In genomic region chr4:166501941-166502382, GRCh38 we compare ENCODE assay signal across 8 cellular contexts.
DNase-seq lines count a peak whose midpoint lies in the region; ATAC-seq, FAIRE-seq and TF ChIP-seq lines count a peak whose summit lies in the region.

No MANE protein-coding gene starts in this region.

- no peak for FAIRE-seq in small intestine (lab: Jason Lieb, UNC)

- H3K4me1 Mint-ChIP-seq in natural killer cell treated with Interleukin-12 subunit alpha and Interleukin-12 subunit beta and Interleukin-15 and Interleukin-18, amount 100 ng/mL, for 72 hours (ENCODE audit: low read depth in 2 of 2), result no peaks in the 10 kb centered on the region

- H3K36me3 Mint-ChIP-seq in natural killer cell treated with Interleukin-12 subunit alpha and Interleukin-12 subunit beta and Interleukin-15 and Interleukin-18, amount 100 ng/mL, for 72 hours, result peaks cover 8% of the 10 kb centered on the region

- WGBS in small intestine, 3 donors, result 66 to 80% (median 78%) methylated on average over 13 of the region's 13 CpGs

- no peaks in the 10 kb centered on the region for H3K36me3 ChIP-seq in small intestine (ENCODE audit: control insufficient read depth in 2 of 2, insufficient read depth in 2 of 2, low read length in 2 of 2)

- no peak overlapping the region for H3K27ac Mint-ChIP-seq in natural killer cell treated with Interleukin-12 subunit alpha and Interleukin-12 subunit beta and Interleukin-15 and Interleukin-18, amount 100 ng/mL, for 72 hours

- no peak overlapping the region for H3K27ac ChIP-seq in small intestine (ENCODE audit: low read depth in 1 of 2, low read length in 1 of 2)

- H3K27me3 Mint-ChIP-seq in natural killer cell treated with Interleukin-12 subunit alpha and Interleukin-12 subunit beta and Interleukin-15 and Interleukin-18, amount 100 ng/mL, for 72 hours, result no peaks in the 10 kb centered on the region

- no peaks in the 10 kb centered on the region for H3K9me3 ChIP-seq in small intestine (ENCODE audit: control insufficient read depth, low read depth)

- H3K4me3 Mint-ChIP-seq in natural killer cell treated with Interleukin-12 subunit alpha and Interleukin-12 subunit beta and Interleukin-15 and Interleukin-18, amount 100 ng/mL, for 72 hours, result no peak overlapping the region

- H3K9me3 Mint-ChIP-seq in natural killer cell treated with Interleukin-12 subunit alpha and Interleukin-12 subunit beta and Interleukin-15 and Interleukin-18, amount 100 ng/mL, for 72 hours, result peaks cover 31% of the 10 kb centered on the region

- H3K4me3 ChIP-seq in AG10803 (ENCODE audit: low read length) (no peak overlapping the region), LNCaP clone FGC (ENCODE audit: low read depth, low read length) (no peak overlapping the region), fibroblast of villous mesenchyme (ENCODE audit: low read depth, low read length) (no peak overlapping the region), small intestine (ENCODE audit: low read depth in 1 of 2, low read length in 2 of 2) (no peak overlapping the region)

- H3K27me3 ChIP-seq in small intestine (ENCODE audit: control insufficient read depth in 2 of 2, insufficient read depth in 2 of 2, low read length in 2 of 2), result no peaks in the 10 kb centered on the region

- H3K4me1 ChIP-seq in small intestine (ENCODE audit: control insufficient read depth in 2 of 2, insufficient read depth in 1 of 2, low read depth in 1 of 2, low read length in 1 of 2), result no peaks in the 10 kb centered on the region

- peak; percentile 72 for ATAC-seq in GM21447 (IDR thresholded peaks at IDR 0.05; ENCODE audit: unreplicated experiment)
- no peak for ATAC-seq in natural killer cell treated with Interleukin-12 subunit alpha and Interleukin-12 subunit beta and Interleukin-15 and Interleukin-18, amount 100 ng/mL, for 72 hours

- TF ChIP-seq CTCF in AG10803 (conservative IDR thresholded peaks at IDR 0.05; ENCODE audit: low read length) (peak; percentile 19; the same call in 1 of the 2 replicates), LNCaP clone FGC (IDR thresholded peaks at IDR 0.05; ENCODE audit: control insufficient read depth, extremely low read depth, insufficient read depth) (peak; percentile 85), fibroblast of villous mesenchyme (IDR thresholded peaks at IDR 0.05; ENCODE audit: insufficient read depth, low read depth, low read length) (peak; percentile 44)

- DNase-seq in AG10803 (ENCODE audit: low read depth), result no peak
- DNase-seq in LNCaP clone FGC (ENCODE audit: low read depth), result peak; percentile 10
- DNase-seq in fibroblast of villous mesenchyme (ENCODE audit: low read depth), result peak; percentile 12
- no peak for DNase-seq in small intestine
- no peak for DNase-seq in natural killer cell treated with Interleukin-12 subunit alpha and Interleukin-12 subunit beta and Interleukin-15 and Interleukin-18, amount 100 ng/mL, for 72 hours (ENCODE audit: low spot score)
- no peak for DNase-seq in midbrain (lab: John Stamatoyannopoulos, UW)
- DNase-seq in pons (ENCODE audit: low spot score), result no peak

Comparison
In these comparisons a context has a peak if more than half of its experiments do, and no peak if none do; other contexts are left out.
1. DNase-seq: peak in LNCaP clone FGC (single experiment) and fibroblast of villous mesenchyme (single experiment); none in AG10803 (single experiment), small intestine (single experiment), natural killer cell treated with Interleukin-12 subunit alpha and Interleukin-12 subunit beta and Interleukin-15 and Interleukin-18, amount 100 ng/mL, for 72 hours (single experiment), midbrain (single experiment) and pons (single experiment).
2. CTCF ChIP-seq: peak in every context shown above with its lines; median percentile 85 in LNCaP clone FGC; 44 in fibroblast of villous mesenchyme; 19 in AG10803.